Comparison of ENCODE assay signal across 8 cellular contexts in the genomic region with DNA sequence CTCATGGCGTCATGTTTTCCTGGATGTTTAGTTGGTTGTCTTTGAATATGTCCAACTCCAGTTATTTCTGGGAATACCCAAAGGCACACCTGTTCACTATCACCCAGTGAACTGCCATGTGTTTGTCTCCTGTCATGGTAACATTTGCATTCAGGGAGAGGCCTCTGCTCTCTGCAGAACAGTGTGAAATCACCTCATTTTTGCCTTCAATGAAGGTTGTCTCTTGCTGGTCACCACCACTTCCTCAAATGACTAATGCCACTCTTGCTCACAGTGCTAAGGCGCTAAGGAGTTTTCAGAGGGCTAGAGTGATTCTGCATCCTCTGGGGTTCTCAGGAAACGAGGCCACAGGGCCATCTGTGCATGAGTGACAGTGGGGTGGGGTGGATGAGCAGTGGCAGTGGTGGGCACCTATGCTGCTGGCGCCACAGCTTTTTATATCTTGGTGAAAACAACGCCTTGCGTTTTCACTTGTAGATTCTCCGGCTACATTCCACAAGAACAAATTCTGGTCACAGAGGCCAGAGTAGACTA.
DNase-seq lines count a peak whose midpoint lies in the region; ATAC-seq and TF ChIP-seq lines count a peak whose summit lies in the region.

No MANE protein-coding gene starts in this region.

- H3K4me3 ChIP-seq in A673 (ENCODE audit: low read depth, low read length, poor library complexity, severe bottlenecking) (no peak overlapping the region), adipocyte (ENCODE audit: low read length) (peak overlapping the region; percentile 33), tibial artery (no peak overlapping the region)

- BruUV-seq in A673 (replicated peaks; lab: Mats Ljungman, UMichigan): no TSS peak

- H3K9me3 ChIP-seq in A673 (ENCODE audit: low read depth, low read length, poor library complexity, severe bottlenecking) (no peaks in the 10 kb centered on the region), adipocyte (ENCODE audit: control insufficient read depth, low read length) (no peaks in the 10 kb centered on the region), tibial artery (no peaks in the 10 kb centered on the region)

- H3K36me3 ChIP-seq in A673 (ENCODE audit: insufficient read depth, low read length, poor library complexity, severe bottlenecking): no peaks in the 10 kb centered on the region
- H3K36me3 ChIP-seq in adipocyte (ENCODE audit: control insufficient read depth, insufficient read depth, low read length, severe bottlenecking): no peaks in the 10 kb centered on the region
- H3K36me3 ChIP-seq in tibial artery: no peaks in the 10 kb centered on the region

- peaks cover 47% of the 10 kb centered on the region for H3K4me1 ChIP-seq in A673 (ENCODE audit: insufficient read depth, low read length, poor library complexity, severe bottlenecking)
- H3K4me1 ChIP-seq in adipocyte (ENCODE audit: control insufficient read depth, insufficient read depth, low read length): peaks cover 36% of the 10 kb centered on the region
- H3K4me1 ChIP-seq in tibial artery: peaks cover 0 to 26% (median 4%) of the 10 kb centered on the region in 4 donors

- POLR2A ChIA-PET in A673 (lab: Charles Lee; ENCODE audit: low non-redundant PET): no interaction called here

- H3K27me3 ChIP-seq in A673 (replicated peaks; ENCODE audit: insufficient read depth, low read depth, low read length, poor library complexity): no peaks in the 10 kb centered on the region
- no peaks in the 10 kb centered on the region for H3K27me3 ChIP-seq in adipocyte (replicated peaks; ENCODE audit: control insufficient read depth, insufficient read depth, low read length)
- no peaks in the 10 kb centered on the region for H3K27me3 ChIP-seq in tibial artery

- peak overlapping the region; percentile 71 for H3K9ac ChIP-seq in adipocyte (ENCODE audit: low read length)

- TF ChIP-seq CTCF in A673 (conservative IDR thresholded peaks at IDR 0.05; ENCODE audit: low read depth, low read length): no peak
- no peak for TF ChIP-seq CTCF in tibial artery (IDR thresholded peaks at IDR 0.05)

- ATAC-seq in GM19043 (IDR thresholded peaks at IDR 0.05; ENCODE audit: low read depth, unreplicated experiment): peak; percentile 77
- peak; percentile 89 for ATAC-seq in HG03175 (IDR thresholded peaks at IDR 0.05; ENCODE audit: unreplicated experiment)

- intact Hi-C loops in A673 (cut with micrococcal nuclease; ENCODE audit: unreplicated experiment): no loop called here
- intact Hi-C loops in tibial artery (cut with DNase I; ENCODE audit: low total_unique reads): no loop called here

- H3K27ac ChIP-seq in A673 (ENCODE audit: low read depth, low read length, poor library complexity, severe bottlenecking) (peak overlapping the region; percentile 92), tibial artery (peak overlapping the region; percentile 60 to 73)

- CTCF ChIA-PET in A673 (lab: Charles Lee): interaction anchor here (0.8 kb wide), 1 partner anchor 13 kb away, joined by 3 read pairs; no protein-coding TSS in a partner anchor

- no peak for DNase-seq in A673 (ENCODE audit: low spot score)
- peak; percentile 86 for DNase-seq in SW480 (ENCODE audit: low spot score)
- peak; percentile 28 for DNase-seq in adipocyte (ENCODE audit: low read depth)
- peak; percentile 49 for DNase-seq in myocyte (ENCODE audit: low read depth)
- DNase-seq in tibial artery: no peak
- no peak for DNase-seq in NCI-H2196 treated with DMSO at 0.1 percent for 48 hours (lab: John Stamatoyannopoulos, UW; ENCODE audit: unreplicated experiment)

Comparison
In these comparisons a context has a peak if more than half of its experiments do, and no peak if none do; other contexts are left out.
1. DNase-seq: peak in SW480 (single experiment), adipocyte (single experiment) and myocyte (single experiment); none in A673 (single experiment), tibial artery (0 of 2) and NCI-H2196 treated with DMSO at 0.1 percent for 48 hours (single experiment).